Comparison of ENCODE assay signal across 8 cellular contexts in the genomic region with DNA sequence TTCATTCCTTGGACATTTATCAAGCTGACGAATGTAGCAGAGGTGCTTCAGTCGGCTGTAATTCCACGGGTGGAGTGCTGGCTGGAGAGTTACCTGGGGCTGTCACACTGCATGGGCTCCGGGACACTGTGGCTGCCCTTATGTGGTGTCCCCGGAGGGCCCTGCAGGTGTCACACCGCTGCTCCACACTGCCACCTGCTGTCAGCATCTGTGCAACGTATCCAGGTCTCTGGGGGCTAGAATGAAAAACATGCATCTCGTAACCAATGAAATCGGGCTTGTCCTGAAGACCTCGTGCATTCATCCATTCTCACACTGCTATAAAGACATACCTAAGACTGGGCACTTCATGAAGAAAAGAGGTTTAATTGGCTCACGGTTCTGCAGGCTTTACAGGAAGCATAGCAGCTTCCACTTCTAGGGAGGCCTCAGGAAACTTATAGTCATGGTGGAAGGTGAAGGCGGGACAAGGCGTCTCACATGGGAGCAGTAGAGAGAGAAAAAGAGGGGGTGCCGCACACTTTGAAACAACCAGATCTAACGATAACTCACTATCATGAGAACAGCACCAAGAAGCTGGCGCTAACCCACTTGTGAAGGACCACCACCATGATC. TPM values are rescaled to one million over a fixed set of nuclear protein-coding genes. Genes with fewer than 3 reads are reported as not detected.
DNase-seq lines count a peak whose midpoint lies in the region; ATAC-seq and TF ChIP-seq lines count a peak whose summit lies in the region.

No MANE protein-coding gene starts in this region.

- DNase-seq in NCI-H82 (lab: John Stamatoyannopoulos, UW) (peak; percentile 79), NCI-H82 treated with DMSO at 0.1 percent for 48 hours (lab: John Stamatoyannopoulos, UW; ENCODE audit: unreplicated experiment) (no peak), NCI-H1105 treated with DMSO at 0.1 percent for 48 hours (lab: John Stamatoyannopoulos, UW) (peak; percentile 24), cerebellum (ENCODE audit: low spot score) (peak; percentile 41), right lobe of liver (peak; percentile 80 to 86 (median 83))
- DNase-seq in activated CD4-positive, alpha-beta T cell treated with anti-CD3 and anti-CD28 coated beads for 24 hours (ENCODE audit: low read depth in 2 of 2): peak; percentile 81 to 84
- DNase-seq in stimulated activated CD8-positive, alpha-beta memory T cell treated with anti-CD3 and anti-CD28 coated beads, Interleukin-12 subunit alpha, Interleukin-12 subunit beta, amount 100 ng/mL, for 24 hours (ENCODE audit: extremely low read depth): peak; percentile 59

- no peaks in the 10 kb centered on the region for H3K4me1 ChIP-seq in right lobe of liver

- ATAC-seq in right lobe of liver: peak; percentile 94 to 98 (median 96)
- ATAC-seq in HG02642 (IDR thresholded peaks at IDR 0.05; ENCODE audit: poor library complexity, unreplicated experiment): no peak

- no peaks in the 10 kb centered on the region for H3K9me3 ChIP-seq in right lobe of liver

- H3K4me3 ChIP-seq in right lobe of liver: no peak overlapping the region

- no peak overlapping the region for H3K27ac ChIP-seq in right lobe of liver

- no peaks in the 10 kb centered on the region for H3K27me3 ChIP-seq in right lobe of liver

- intact Hi-C loops in right lobe of liver (cut with DNase I): loop anchor here (5.0 kb wide), 1 partner anchor 40 kb away; no protein-coding TSS in a partner anchor

- WGBS in right lobe of liver (ENCODE audit: insufficient coverage, low coverage, low lambda C conversion rate, missing lambda C conversion rate): 27% methylated on average over 13 of the region's 16 CpGs

- no peak for TF ChIP-seq POLR2A in right lobe of liver (IDR thresholded peaks at IDR 0.05)

- peak; percentile 89 to 95 (median 92) for TF ChIP-seq CTCF in right lobe of liver (IDR thresholded peaks at IDR 0.05)

- no peaks in the 10 kb centered on the region for H3K36me3 ChIP-seq in right lobe of liver

RNA-seq across cellular contexts. Expression of a gene that starts 46.7 kb away (rescaled TPM):
- 27.7 TPM for total RNA-seq in cerebellum
- 1 to 10 TPM in 1 of 6 experiments, under 1 TPM in 5; 0.37 to 1.5 (median 0.69) TPM for total RNA-seq in right lobe of liver

RNA-seq across cellular contexts. Expression of a gene that starts 54.6 kb away (rescaled TPM):
- total RNA-seq in cerebellum: 26.4 TPM
- 10 to 100 TPM in 4 of 6 experiments, 1 to 10 TPM in 2; 4.5 to 24.5 (median 15.7) TPM for total RNA-seq in right lobe of liver

Comparison
In these comparisons a context has a peak if more than half of its experiments do, and no peak if none do; other contexts are left out.
1. RNA of a gene that starts 46.7 kb away (total RNA-seq): 27.7 TPM in cerebellum (single experiment); 0.37 to 1.5 TPM in right lobe of liver; every median in the first group is over 10 times any median in the second.